Comparison of ENCODE assay signal across 1 cellular context in the genomic region with DNA sequence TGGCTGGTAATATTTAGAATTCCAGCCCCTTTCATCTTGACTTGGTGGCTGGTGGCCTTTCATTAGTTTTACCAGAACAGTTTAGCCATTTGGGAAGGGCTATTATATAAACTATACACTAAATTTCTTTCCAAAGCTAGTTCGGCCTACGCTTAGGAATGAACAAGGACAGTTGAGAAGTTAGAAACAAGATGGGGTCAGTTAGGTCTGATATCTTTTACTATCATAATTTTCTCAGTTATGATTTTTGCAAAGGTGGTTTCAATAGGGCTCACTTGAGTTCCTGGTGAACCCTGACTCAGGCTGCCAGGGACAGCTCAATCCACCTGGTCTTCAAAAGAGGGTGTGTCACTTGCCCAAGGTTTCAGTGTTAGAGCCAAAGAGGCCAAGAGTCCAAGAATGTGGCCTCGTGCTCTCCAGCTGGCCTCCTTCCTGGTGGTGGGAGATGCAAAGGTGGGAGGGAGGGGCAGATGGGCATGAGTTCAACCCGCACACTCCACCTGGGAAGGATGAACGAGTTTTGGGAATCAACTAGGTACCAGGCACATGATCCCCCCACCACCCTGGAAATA.
TF ChIP-seq lines count a peak whose summit lies in the region.

No MANE protein-coding gene starts in this region.

TF ChIP-seq in HCT116, 20 proteins besides CTCF, POLR2A, EP300 and RAD21:
- TF ChIP-seq, protein P1, sequence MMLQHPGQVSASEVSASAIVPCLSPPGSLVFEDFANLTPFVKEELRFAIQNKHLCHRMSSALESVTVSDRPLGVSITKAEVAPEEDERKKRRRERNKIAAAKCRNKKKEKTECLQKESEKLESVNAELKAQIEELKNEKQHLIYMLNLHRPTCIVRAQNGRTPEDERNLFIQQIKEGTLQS (IDR thresholded peaks at IDR 0.05): no peak
- TF ChIP-seq FOSL1 (IDR thresholded peaks at IDR 0.05; ENCODE audit: low read depth) (no peak), SRF (IDR thresholded peaks at IDR 0.05; ENCODE audit: low read depth) (no peak), SP1 (IDR thresholded peaks at IDR 0.05; ENCODE audit: low read depth) (no peak), EZH2 (IDR thresholded peaks at IDR 0.05) (no peak), ELF1 (IDR thresholded peaks at IDR 0.05; ENCODE audit: borderline replicate concordance, low read depth) (no peak), POLR2AphosphoS5 (IDR thresholded peaks at IDR 0.05; ENCODE audit: low read depth, low read length) (no peak), CBX3 (IDR thresholded peaks at IDR 0.05; ENCODE audit: low read depth) (no peak), JUND (IDR thresholded peaks at IDR 0.05) (no peak), ZFX (IDR thresholded peaks at IDR 0.05) (no peak)
- TF ChIP-seq, protein P2, sequence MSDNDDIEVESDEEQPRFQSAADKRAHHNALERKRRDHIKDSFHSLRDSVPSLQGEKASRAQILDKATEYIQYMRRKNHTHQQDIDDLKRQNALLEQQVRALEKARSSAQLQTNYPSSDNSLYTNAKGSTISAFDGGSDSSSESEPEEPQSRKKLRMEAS (IDR thresholded peaks at IDR 0.05): no peak
TF ChIP-seq in HCT116: peak in this region for 0.
